In the genomic region with DNA sequence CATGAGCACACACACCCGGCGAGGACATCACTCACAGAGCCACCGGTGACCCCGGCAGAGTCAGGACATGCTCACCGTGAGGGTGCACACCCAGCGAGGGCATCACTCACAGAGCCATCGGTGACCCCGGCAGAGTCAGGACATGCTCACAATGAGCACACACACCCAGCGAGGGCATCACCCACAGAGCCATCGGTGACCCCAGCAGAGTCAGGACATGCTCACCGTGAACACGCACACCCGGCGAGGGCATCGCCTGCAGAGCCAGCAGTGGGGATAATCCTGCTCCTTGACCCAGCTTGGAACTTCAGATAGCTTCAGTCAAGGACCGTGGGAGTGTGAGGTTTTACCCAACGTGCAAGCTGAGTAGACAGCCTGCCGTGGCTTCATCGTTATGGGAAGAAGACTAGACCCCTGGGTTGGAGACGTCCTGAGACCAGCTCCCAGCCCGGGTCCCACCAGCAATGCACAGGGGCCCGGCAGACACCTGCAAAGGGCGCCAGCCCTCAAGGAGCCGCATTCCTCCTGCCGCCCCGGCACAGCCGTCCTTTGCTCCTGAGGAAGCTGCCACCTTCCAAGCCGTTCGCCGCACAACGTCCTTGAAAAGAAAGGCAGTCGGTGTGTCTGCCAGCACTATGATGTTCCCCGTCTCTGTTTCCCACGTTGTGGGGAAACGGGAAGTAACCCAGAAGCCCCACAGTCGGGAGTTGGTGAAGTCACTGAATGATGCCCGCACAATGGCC, we compare ENCODE assay signal across 19 cellular contexts.
DNase-seq lines count a peak whose midpoint lies in the region; ATAC-seq and TF ChIP-seq lines count a peak whose summit lies in the region.
"Had no signal": no experiment of that assay in that cellular context is flagged by ENCODE, and none has a peak within 500 bp of the region (broad histone marks: within the 10 kb centered on the region; RNA-seq: fewer than 3 reads in every experiment).

No MANE protein-coding gene starts in this region.

- H3K27me3 ChIP-seq in transverse colon, result no peaks in the 10 kb centered on the region
- H3K27me3 ChIP-seq: gastrocnemius medialis had no signal

- H3K27ac Mint-ChIP-seq in natural killer cell, result no peak overlapping the region
- no peak overlapping the region for H3K27ac Mint-ChIP-seq in osteocyte (ENCODE audit: unreplicated experiment)
- H3K27ac Mint-ChIP-seq: activated CD8-positive, alpha-beta T cell treated with anti-CD3 and anti-CD28 coated beads for 36 hours; activated T-helper 17 cell treated with anti-CD3 and anti-CD28 coated beads, Interleukin-2, amount 50 U/mL, for 72 hours; B cell; stimulated activated effector memory CD8-positive, alpha-beta T cell treated with anti-CD3 and anti-CD28 coated beads, Interleukin-12 subunit alpha, Interleukin-12 subunit beta, amount 100 ng/mL, for 72 hours had no signal

- TF ChIP-seq CTCF in natural killer cell (IDR thresholded peaks at IDR 0.05) (no peak), transverse colon (IDR thresholded peaks at IDR 0.05) (no peak), osteocyte (IDR thresholded peaks at IDR 0.05) (no peak)

- H3K9me3 ChIP-seq in transverse colon, result no peaks in the 10 kb centered on the region
- H3K9me3 ChIP-seq: Caco-2, gastrocnemius medialis had no signal

- peak; percentile 13 for DNase-seq in activated T-cell treated with anti-CD3 and anti-CD28 coated beads, Interleukin-2, amount 50 U/mL, for 1 hour
- DNase-seq in activated T-cell treated with anti-CD3 and anti-CD28 coated beads for 4 hours (no peak), natural killer cell (peak; percentile 10), transverse colon (peak; percentile 5), osteocyte (ENCODE audit: extremely low spot score, unreplicated experiment) (no peak), 8988T (no peak)
- DNase-seq in activated CD8-positive, alpha-beta memory T cell treated with anti-CD3 and anti-CD28 coated beads, Interleukin-2, amount 50 U/mL, for 48 hours, result peak; percentile 28
- DNase-seq: activated CD8-positive, alpha-beta T cell treated with anti-CD3 and anti-CD28 coated beads for 36 hours; HCEC 1CT; midbrain; NCI-H1436; NCI-H774 had no signal

- intact Hi-C loops in natural killer cell (cut with micrococcal nuclease) (no loop called here), transverse colon (cut with DNase I; ENCODE audit: low total_unique reads) (no loop called here)

- in situ Hi-C loops in transverse colon (cut with MboI; ENCODE audit: low pct_ligation_motif_present in 1 of 4, low pct_unique_long_range_greater_than_20kb in 1 of 4, low sequenced_read_pairs in 3 of 4), result no loop called here

- no peak overlapping the region for H3K27ac ChIP-seq in transverse colon
- H3K27ac ChIP-seq: gastrocnemius medialis had no signal

- no peak for TF ChIP-seq EP300 in transverse colon (IDR thresholded peaks at IDR 0.05; ENCODE audit: low read depth)

- no peaks in the 10 kb centered on the region for H3K36me3 Mint-ChIP-seq in natural killer cell
- H3K36me3 Mint-ChIP-seq in osteocyte (ENCODE audit: unreplicated experiment), result no peaks in the 10 kb centered on the region
- H3K36me3 Mint-ChIP-seq: stimulated activated effector memory CD8-positive, alpha-beta T cell treated with anti-CD3 and anti-CD28 coated beads, Interleukin-12 subunit alpha, Interleukin-12 subunit beta, amount 100 ng/mL, for 72 hours had no signal

- H3K4me1 ChIP-seq in transverse colon, result peaks cover 0 to 8% (median 0%) of the 10 kb centered on the region in 4 donors
- H3K4me1 ChIP-seq: Caco-2 had no signal

- ATAC-seq in natural killer cell (no peak), HG03354 (IDR thresholded peaks at IDR 0.05; ENCODE audit: poor library complexity, severe bottlenecking, unreplicated experiment) (no peak)
- ATAC-seq: activated CD8-positive, alpha-beta T cell treated with anti-CD3 and anti-CD28 coated beads for 36 hours; activated T-helper 17 cell treated with anti-CD3 and anti-CD28 coated beads, Interleukin-2, amount 50 U/mL, for 72 hours; gastrocnemius medialis; HepG2; stimulated activated effector memory CD8-positive, alpha-beta T cell treated with anti-CD3 and anti-CD28 coated beads, Interleukin-12 subunit alpha, Interleukin-12 subunit beta, amount 100 ng/mL, for 72 hours had no signal

- H3K9me3 Mint-ChIP-seq in natural killer cell (no peaks in the 10 kb centered on the region), osteocyte (ENCODE audit: unreplicated experiment) (peaks cover 13% of the 10 kb centered on the region)
- H3K9me3 Mint-ChIP-seq: stimulated activated effector memory CD8-positive, alpha-beta T cell treated with anti-CD3 and anti-CD28 coated beads, Interleukin-12 subunit alpha, Interleukin-12 subunit beta, amount 100 ng/mL, for 72 hours had no signal

- TF ChIP-seq POLR2A in transverse colon (IDR thresholded peaks at IDR 0.05), result no peak

- H3K36me3 ChIP-seq in transverse colon, result no peaks in the 10 kb centered on the region
- H3K36me3 ChIP-seq: gastrocnemius medialis had no signal

- WGBS in transverse colon (ENCODE audit: low coverage in 1 of 2), 2 donors, result 90% methylated on average over 37 of the region's 37 CpGs; no CpG with 5 or more reads in 1 of the 2 donors

- H3K4me1 Mint-ChIP-seq in natural killer cell, result peaks cover 12 to 14% of the 10 kb centered on the region in 2 donors
- no peaks in the 10 kb centered on the region for H3K4me1 Mint-ChIP-seq in osteocyte (ENCODE audit: unreplicated experiment)
- H3K4me1 Mint-ChIP-seq: activated T-helper 17 cell treated with anti-CD3 and anti-CD28 coated beads, Interleukin-2, amount 50 U/mL, for 72 hours; B cell; stimulated activated effector memory CD8-positive, alpha-beta T cell treated with anti-CD3 and anti-CD28 coated beads, Interleukin-12 subunit alpha, Interleukin-12 subunit beta, amount 100 ng/mL, for 72 hours had no signal

- no peak overlapping the region for H3K4me3 ChIP-seq in transverse colon
- H3K4me3 ChIP-seq: gastrocnemius medialis had no signal

- H3K27me3 Mint-ChIP-seq in natural killer cell (ENCODE audit: low read depth in 2 of 2), result peaks cover 6 to 9% of the 10 kb centered on the region in 2 donors
- no peaks in the 10 kb centered on the region for H3K27me3 Mint-ChIP-seq in osteocyte (ENCODE audit: unreplicated experiment)
- H3K27me3 Mint-ChIP-seq: activated CD8-positive, alpha-beta T cell treated with anti-CD3 and anti-CD28 coated beads for 36 hours had no signal

- no peak overlapping the region for H3K4me3 Mint-ChIP-seq in natural killer cell
- H3K4me3 Mint-ChIP-seq in osteocyte (ENCODE audit: unreplicated experiment), result no peak overlapping the region
- H3K4me3 Mint-ChIP-seq: activated CD8-positive, alpha-beta T cell treated with anti-CD3 and anti-CD28 coated beads for 36 hours; activated T-helper 17 cell treated with anti-CD3 and anti-CD28 coated beads, Interleukin-2, amount 50 U/mL, for 72 hours; B cell; stimulated activated effector memory CD8-positive, alpha-beta T cell treated with anti-CD3 and anti-CD28 coated beads, Interleukin-12 subunit alpha, Interleukin-12 subunit beta, amount 100 ng/mL, for 72 hours had no signal

Comparison
In these comparisons a context has a peak if more than half of its experiments do, and no peak if none do; other contexts are left out.
1. DNase-seq: peak in activated T-cell treated with anti-CD3 and anti-CD28 coated beads, Interleukin-2, amount 50 U/mL, for 1 hour (single experiment), activated CD8-positive, alpha-beta memory T cell treated with anti-CD3 and anti-CD28 coated beads, Interleukin-2, amount 50 U/mL, for 48 hours (single experiment), natural killer cell (single experiment) and transverse colon (single experiment); none in activated T-cell treated with anti-CD3 and anti-CD28 coated beads for 4 hours (single experiment), osteocyte (single experiment) and 8988T (single experiment).